Comparison of ENCODE assay signal across 2 cellular contexts in genomic region chrX:50827996-50828395, GRCh38.
TF ChIP-seq lines count a peak whose summit lies in the region.

No MANE protein-coding gene starts in this region.

TF ChIP-seq in K562, 482 proteins besides CTCF, POLR2A, EP300 and RAD21 (continued from another document):
- TF ChIP-seq ATF3 (IDR thresholded peaks at IDR 0.05) (0 out of 2 replicates have a peak, but pooled peaks have one; percentile 23), ATF3 (CRISPR knock-in tag; conservative IDR thresholded peaks at IDR 0.05) (no peak)

TF ChIP-seq in GM23338, 12 proteins besides CTCF, POLR2A, EP300 and RAD21:
- TF ChIP-seq REST (IDR thresholded peaks at IDR 0.05; ENCODE audit: unreplicated experiment): no peak
- TF ChIP-seq EZH2 (IDR thresholded peaks at IDR 0.05; ENCODE audit: low read depth, unreplicated experiment): no peak
- TF ChIP-seq STAT1 (IDR thresholded peaks at IDR 0.05; ENCODE audit: unreplicated experiment): no peak
- TF ChIP-seq ZNF462 (CRISPR knock-in tag; IDR thresholded peaks at IDR 0.05): no peak
- no peak for TF ChIP-seq NANOG (IDR thresholded peaks at IDR 0.05; ENCODE audit: borderline replicate concordance)
- no peak for TF ChIP-seq CREB1 (CRISPR knock-in tag; IDR thresholded peaks at IDR 0.05; ENCODE audit: low read depth)
- TF ChIP-seq ETS1 (IDR thresholded peaks at IDR 0.05): no peak
- no peak for TF ChIP-seq POLR2AphosphoS5 (IDR thresholded peaks at IDR 0.05; ENCODE audit: low read depth)
- TF ChIP-seq EZH2phosphoT487 (IDR thresholded peaks at IDR 0.05; ENCODE audit: unreplicated experiment): no peak
- no peak for TF ChIP-seq ZNF331 (CRISPR knock-in tag; IDR thresholded peaks at IDR 0.05; ENCODE audit: low read depth)
- TF ChIP-seq JUNB (IDR thresholded peaks at IDR 0.05; ENCODE audit: unreplicated experiment): no peak
- TF ChIP-seq ZNF114 (CRISPR knock-in tag; IDR thresholded peaks at IDR 0.05): no peak
